2 cellular contexts compared by ENCODE assay signal in genomic region chr16:27110524-27110896, GRCh38.
TF ChIP-seq lines count a peak whose summit lies in the region.

No MANE protein-coding gene starts in this region.

TF ChIP-seq in GM23338, 12 proteins besides CTCF, POLR2A, EP300 and RAD21 (continued from another document):
- no peak for TF ChIP-seq REST (IDR thresholded peaks at IDR 0.05; ENCODE audit: unreplicated experiment)
- TF ChIP-seq ZNF114 (CRISPR knock-in tag; IDR thresholded peaks at IDR 0.05), result no peak
- no peak for TF ChIP-seq POLR2AphosphoS5 (IDR thresholded peaks at IDR 0.05; ENCODE audit: low read depth)
- no peak for TF ChIP-seq ZNF462 (CRISPR knock-in tag; IDR thresholded peaks at IDR 0.05)
- no peak for TF ChIP-seq JUNB (IDR thresholded peaks at IDR 0.05; ENCODE audit: unreplicated experiment)
- TF ChIP-seq NANOG (IDR thresholded peaks at IDR 0.05; ENCODE audit: borderline replicate concordance), result no peak

TF ChIP-seq in WTC11, 78 proteins besides CTCF, POLR2A, EP300 and RAD21 (continued from another document):
- TF ChIP-seq ATF6 (CRISPR knock-in tag; IDR thresholded peaks at IDR 0.05) (no peak), JAZF1 (CRISPR knock-in tag; IDR thresholded peaks at IDR 0.05) (no peak), FOXP4 (CRISPR knock-in tag; IDR thresholded peaks at IDR 0.05) (no peak), AFF4 (CRISPR knock-in tag; IDR thresholded peaks at IDR 0.05; ENCODE audit: borderline replicate concordance) (no peak), ZMAT4 (CRISPR knock-in tag; IDR thresholded peaks at IDR 0.05) (no peak), TCF7 (CRISPR knock-in tag; IDR thresholded peaks at IDR 0.05; ENCODE audit: low read depth) (no peak), MXD4 (CRISPR knock-in tag; IDR thresholded peaks at IDR 0.05; ENCODE audit: borderline replicate concordance) (no peak), ELF4 (CRISPR knock-in tag; IDR thresholded peaks at IDR 0.05; ENCODE audit: low read depth) (no peak)
